8 cellular contexts compared by ENCODE assay signal in genomic region chr4:185210102-185210981, GRCh38. TPM values are rescaled to one million over a fixed set of nuclear protein-coding genes. Genes with fewer than 3 reads are reported as not detected.
DNase-seq lines count a peak whose midpoint lies in the region; ATAC-seq and TF ChIP-seq lines count a peak whose summit lies in the region.

No MANE protein-coding gene starts in this region.

- no peaks in the 10 kb centered on the region for H3K9me3 ChIP-seq in Panc1 (ENCODE audit: control insufficient read depth, insufficient read depth, low read depth, low read length)

- CTCF ChIA-PET in Panc1 (lab: Charles Lee): no interaction called here

- DNase-seq in NCI-H345 (lab: John Stamatoyannopoulos, UW) (peak; percentile 26), NCI-H345 treated with DMSO at 0.1 percent for 48 hours (lab: John Stamatoyannopoulos, UW; ENCODE audit: unreplicated experiment) (no peak), Panc1 (ENCODE audit: low read depth, low spot score) (no peak), globus pallidus (ENCODE audit: low spot score) (peak; percentile 44), occipital lobe (lab: John Stamatoyannopoulos, UW) (peak; percentile 67)
- peak; percentile 50 for DNase-seq in activated naive CD4-positive, alpha-beta T cell treated with anti-CD3 and anti-CD28 coated beads, Interleukin-2, amount 50 U/mL, for 16 hours

- WGBS in urinary bladder: under 1% methylated on average over 84 of the region's 84 CpGs

- ATAC-seq in HG02852 (IDR thresholded peaks at IDR 0.05; ENCODE audit: unreplicated experiment): peak; percentile 17
- ATAC-seq in Panc1: peak; percentile 67

- in situ Hi-C loops in Panc1 (cut with HindIII; ENCODE audit: low pct_unique_long_range_greater_than_20kb, low sequenced_read_pairs): no loop called here

- peaks cover 4% of the 10 kb centered on the region for H3K4me1 ChIP-seq in Panc1 (ENCODE audit: control insufficient read depth, insufficient read depth, low read length)
- no peaks in the 10 kb centered on the region for H3K4me1 ChIP-seq in urinary bladder (ENCODE audit: insufficient read depth)

- H3K36me3 ChIP-seq in Panc1 (ENCODE audit: control insufficient read depth, insufficient read depth, low read length) (peaks cover 4% of the 10 kb centered on the region; the same call in 1 of the 2 replicates), urinary bladder (ENCODE audit: insufficient read depth) (no peaks in the 10 kb centered on the region)

- no TSS peak for BruUV-seq in Panc1 (replicated peaks; lab: Mats Ljungman, UMichigan)

- no peak for TF ChIP-seq CTCF in Panc1 (IDR thresholded peaks at IDR 0.05)

- peak overlapping the region; percentile 66 to 77 for H3K4me3 ChIP-seq in Panc1 (ENCODE audit: low read depth in 2 of 2, low read length in 2 of 2)
- H3K4me3 ChIP-seq in urinary bladder (ENCODE audit: low read depth, low read length): peak overlapping the region; percentile 87

- intact Hi-C loops in Panc1 (cut with micrococcal nuclease; ENCODE audit: unreplicated experiment): no loop called here

- H3K27ac ChIP-seq in Panc1 (ENCODE audit: low read length): peak overlapping the region; percentile 75
- peak overlapping the region; percentile 88 for H3K27ac ChIP-seq in urinary bladder (ENCODE audit: low read depth)

- POLR2A ChIA-PET in Panc1 (lab: Charles Lee): no interaction called here

- no peaks in the 10 kb centered on the region for H3K27me3 ChIP-seq in Panc1 (ENCODE audit: control insufficient read depth, insufficient read depth, low read length)

RNA-seq across cellular contexts. Expression of gene SNX25, which starts 0.9 kb away (rescaled TPM):
- 16.7 TPM for total RNA-seq in Panc1 (2021; ENCODE audit: unreplicated experiment)
- polyA plus RNA-seq in Panc1 (2012; ENCODE audit: insufficient read length): 5.5 TPM
- total RNA-seq in occipital lobe: 50.4 TPM
- 32.7 TPM for total RNA-seq in urinary bladder
- 9.9 TPM for polyA plus RNA-seq in urinary bladder

RNA-seq across cellular contexts. Expression of gene CFAP97, which starts 6.5 kb away (rescaled TPM):
- 39.0 TPM for total RNA-seq in Panc1 (2021; ENCODE audit: unreplicated experiment)
- polyA plus RNA-seq in Panc1 (2012; ENCODE audit: insufficient read length): 9.6 TPM
- total RNA-seq in occipital lobe: 73.5 TPM
- 59.8 TPM for total RNA-seq in urinary bladder
- polyA plus RNA-seq in urinary bladder: 19.0 TPM

Comparison
In these comparisons a context has a peak if more than half of its experiments do, and no peak if none do; other contexts are left out.
1. DNase-seq: peak in NCI-H345 (single experiment), activated naive CD4-positive, alpha-beta T cell treated with anti-CD3 and anti-CD28 coated beads, Interleukin-2, amount 50 U/mL, for 16 hours (single experiment), globus pallidus (single experiment) and occipital lobe (single experiment); none in NCI-H345 treated with DMSO at 0.1 percent for 48 hours (single experiment) and Panc1 (single experiment).